In the genomic region with DNA sequence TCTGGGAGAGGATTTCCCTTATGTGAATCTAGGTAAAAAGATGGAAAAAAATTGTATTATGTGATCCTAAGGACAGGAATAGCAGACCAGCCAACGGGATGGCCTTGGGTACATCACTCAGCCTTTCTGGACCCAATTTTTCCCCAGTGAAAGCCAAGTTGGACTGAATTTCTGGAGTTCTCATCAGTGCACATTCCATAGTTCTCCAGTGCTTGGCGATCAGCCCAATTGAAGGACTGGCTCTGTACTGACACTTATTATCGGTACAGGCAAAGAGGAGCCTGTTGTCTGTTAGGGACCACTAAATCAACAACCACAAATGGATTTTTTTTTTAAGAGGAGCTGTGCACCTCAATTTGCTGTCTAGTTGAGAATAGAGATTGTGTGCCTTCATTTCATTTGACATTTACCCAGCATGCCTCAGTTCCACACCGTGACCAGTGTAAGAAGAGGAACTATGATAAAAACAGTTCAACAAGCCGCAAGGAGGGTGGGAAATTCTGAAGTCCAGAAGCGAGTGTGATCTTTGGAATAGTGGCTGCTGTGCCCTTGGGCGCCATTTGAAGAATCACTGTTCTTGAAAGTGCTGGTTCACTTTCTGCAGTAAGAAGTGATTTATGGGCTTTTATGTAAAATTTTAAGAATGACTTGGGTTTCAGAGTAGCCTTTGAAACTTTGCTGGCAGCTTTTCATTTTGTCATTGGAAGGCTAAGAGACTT, we compare ENCODE assay signal across 20 cellular contexts. TPM values are rescaled to one million over a fixed set of nuclear protein-coding genes. Genes with fewer than 3 reads are reported as not detected.
A peak's percentile ranks its signal among the peaks of the same experiment; 100 is the strongest.
DNase-seq lines count a peak whose midpoint lies in the region; ATAC-seq, FAIRE-seq and TF ChIP-seq lines count a peak whose summit lies in the region.
"Had no signal": no experiment of that assay in that cellular context is flagged by ENCODE, and none has a peak within 500 bp of the region (broad histone marks: within the 10 kb centered on the region; RNA-seq: fewer than 3 reads in every experiment).

No MANE protein-coding gene starts in this region.

- SMC1A ChIA-PET in GM12878 (lab: Charles Lee; ENCODE audit: uncharacterized antibody, unreplicated experiment) = no interaction called here

- CTCF ChIA-PET in GM12878 (lab: Yijun Ruan, JAX) = no interaction called here

- no peak overlapping the region for H3K4me3 Mint-ChIP-seq in type B pancreatic cell
- H3K4me3 Mint-ChIP-seq: CD4-positive, alpha-beta memory T cell; neural progenitor cell; WTC11 had no signal

- RAD21 ChIA-PET in GM12878 (lab: Charles Lee; ENCODE audit: unreplicated experiment) = no interaction called here

- H3K4me3 ChIP-seq in GM12878 (no peak overlapping the region), right cardiac atrium (ENCODE audit: low read length) (no peak overlapping the region), testis (no peak overlapping the region)
- H3K4me3 ChIP-seq: coronary artery, neural progenitor cell, Peyer's patch, uterus had no signal

- no peak for TF ChIP-seq CTCF in GM12878 (IDR thresholded peaks at IDR 0.05 in 2 of 3, conservative IDR thresholded peaks at IDR 0.05 in 1 of 3; ENCODE audit: control insufficient read depth in 2 of 3, extremely low read depth in 1 of 3, insufficient read depth in 1 of 3, low read depth in 3 of 3, low read length in 3 of 3)
- no peak for TF ChIP-seq CTCF in testis (IDR thresholded peaks at IDR 0.05)
- TF ChIP-seq CTCF in type B pancreatic cell (conservative IDR thresholded peaks at IDR 0.05) = no peak

- no peaks in the 10 kb centered on the region for H3K79me2 ChIP-seq in GM12878 (ENCODE audit: control insufficient read depth, insufficient read depth, low read length)

- no peak overlapping the region for H2AFZ ChIP-seq in GM12878 (ENCODE audit: control insufficient read depth, low read depth, low read length)
- H2AFZ ChIP-seq: neural progenitor cell had no signal

- DNase-seq in KBM-7 = peak; percentile 28
- no peak for DNase-seq in GM12878 (ENCODE audit: low read depth, low spot score)
- DNase-seq in right cardiac atrium = peak in 2 of 3 donors; percentile 42 to 83
- DNase-seq in testis = peak; percentile 75
- no peak for DNase-seq in NCI-H2227 (lab: John Stamatoyannopoulos, UW; ENCODE audit: unreplicated experiment)
- no peak for DNase-seq in dedifferentiated amniotic fluid mesenchymal stem cell (ENCODE audit: extremely low spot score)
- DNase-seq in type B pancreatic cell (ENCODE audit: extremely low spot score, unreplicated experiment) = no peak
- DNase-seq: CD4-positive, alpha-beta memory T cell; DND-41; mesenchymal stem cell; NCI-H1436 treated with DMSO at 0.1 percent for 48 hours; NCI-H446; Peyer's patch; stimulated activated naive CD4-positive, alpha-beta T cell had no signal

- H3K27me3 ChIP-seq in GM12878 (replicated peaks in 1 of 2; ENCODE audit: control insufficient read depth in 2 of 2, insufficient read depth in 2 of 2, low read length in 1 of 2) (no peaks in the 10 kb centered on the region), right cardiac atrium (ENCODE audit: control insufficient read depth, insufficient read depth) (no peaks in the 10 kb centered on the region), testis (no peaks in the 10 kb centered on the region)
- H3K27me3 ChIP-seq: neural progenitor cell, Peyer's patch, uterus had no signal

- H3K9me3 ChIP-seq in GM12878 (replicated peaks; ENCODE audit: control insufficient read depth, insufficient read depth, low read length) (no peaks in the 10 kb centered on the region), right cardiac atrium (ENCODE audit: control insufficient read depth, low read length) (no peaks in the 10 kb centered on the region), testis (no peaks in the 10 kb centered on the region)
- H3K9me3 ChIP-seq: Peyer's patch, uterus had no signal

- no peak for TF ChIP-seq POLR2A in GM12878 (IDR thresholded peaks at IDR 0.05; ENCODE audit: low read depth, low read length)
- no peak for TF ChIP-seq POLR2A in testis (IDR thresholded peaks at IDR 0.05)

- POLR2A ChIA-PET in GM12878 (lab: Charles Lee) = interaction anchor here (0.6 to 1.5 kb wide), 2 partner anchors 12 to 64 kb away, joined by 4 to 5 read pairs; a partner anchor contains a TSS

- WGBS in GM12878 (ENCODE audit: insufficient coverage, insufficient replicate concordance, low lambda C conversion rate, missing lambda C conversion rate) = 48% methylated on average over 7 of the region's 7 CpGs
- WGBS in right cardiac atrium = 37% methylated on average over 7 of the region's 7 CpGs
- WGBS in testis, 2 donors = 64 to 65% methylated on average over 7 of the region's 7 CpGs

- intact Hi-C loops in GM12878 (cut with micrococcal nuclease; ENCODE audit: unreplicated experiment) (no loop called here), right cardiac atrium (cut with DNase I) (no loop called here), testis (cut with DNase I; ENCODE audit: low total_unique reads) (no loop called here)

- no peaks in the 10 kb centered on the region for H4K20me1 ChIP-seq in GM12878 (ENCODE audit: control insufficient read depth, insufficient read depth)

- H3K9ac ChIP-seq in GM12878 (ENCODE audit: control insufficient read depth, insufficient read depth, low read length) = no peak overlapping the region
- H3K9ac ChIP-seq: neural progenitor cell had no signal

- in situ Hi-C loops in KBM-7 (cut with MboI; ENCODE audit: low pct_unique_long_range_greater_than_20kb, low sequenced_read_pairs) = no loop called here
- in situ Hi-C loops in GM12878 (cut with MboI) = no loop called here

- FAIRE-seq in GM12878 (lab: Jason Lieb, UNC) = no peak
- FAIRE-seq: astrocyte had no signal

- H3K27me3 Mint-ChIP-seq in type B pancreatic cell = no peaks in the 10 kb centered on the region
- H3K27me3 Mint-ChIP-seq: CD4-positive, alpha-beta memory T cell had no signal

- no peak overlapping the region for H3K27ac ChIP-seq in GM12878 (ENCODE audit: control insufficient read depth, insufficient read depth)
- H3K27ac ChIP-seq in right cardiac atrium (ENCODE audit: low read length) = peak overlapping the region; percentile 61
- peak overlapping the region in 1 of 2 donors; percentile 38 for H3K27ac ChIP-seq in testis
- H3K27ac ChIP-seq: neural progenitor cell, Peyer's patch, uterus had no signal

- no peak for TF ChIP-seq RAD21 in GM12878 (IDR thresholded peaks at IDR 0.05; ENCODE audit: insufficient read depth, low read depth, low read length)

- H3K4me2 ChIP-seq in GM12878 (ENCODE audit: control insufficient read depth, insufficient read depth) = no peak overlapping the region
- H3K4me2 ChIP-seq: neural progenitor cell had no signal

- no peaks in the 10 kb centered on the region for H3K4me1 ChIP-seq in GM12878 (ENCODE audit: control insufficient read depth, insufficient read depth, low read length)
- H3K4me1 ChIP-seq in right cardiac atrium (ENCODE audit: control insufficient read depth, insufficient read depth, low read length) = peaks cover 11% of the 10 kb centered on the region
- peaks cover 19% of the 10 kb centered on the region for H3K4me1 ChIP-seq in testis
- H3K4me1 ChIP-seq: neural progenitor cell, Peyer's patch, uterus had no signal

- peaks cover 0 to 3% of the 10 kb centered on the region in 2 experiments; a peak in 1 of 4 replicates for H3K36me3 ChIP-seq in GM12878 (ENCODE audit: control insufficient read depth in 2 of 2, insufficient read depth in 2 of 2, low read length in 1 of 2)
- H3K36me3 ChIP-seq in testis (ENCODE audit: low read depth, missing control alignments) = no peaks in the 10 kb centered on the region
- H3K36me3 ChIP-seq: neural progenitor cell, Peyer's patch, uterus had no signal

- H3K36me3 Mint-ChIP-seq in type B pancreatic cell = peaks cover 3% of the 10 kb centered on the region
- H3K36me3 Mint-ChIP-seq: WTC11 had no signal

- no TSS peak for BruUV-seq in GM12878 (replicated peaks; lab: Mats Ljungman, UMichigan)

- ATAC-seq in GM12878 (peak; percentile 57), right cardiac atrium (peak; percentile 54 to 75)
- ATAC-seq: WTC11 had no signal

- no peak overlapping the region for H3K27ac Mint-ChIP-seq in type B pancreatic cell
- H3K27ac Mint-ChIP-seq: CD4-positive, alpha-beta memory T cell; neural progenitor cell; WTC11 had no signal

- no peaks in the 10 kb centered on the region for H3K9me3 Mint-ChIP-seq in type B pancreatic cell
- H3K9me3 Mint-ChIP-seq: CD4-positive, alpha-beta memory T cell; neural progenitor cell; WTC11 had no signal

- H3K4me1 Mint-ChIP-seq in type B pancreatic cell (ENCODE audit: unreplicated experiment) = no peaks in the 10 kb centered on the region
- H3K4me1 Mint-ChIP-seq: neural progenitor cell, WTC11 had no signal

- no peak for TF ChIP-seq EP300 in GM12878 (IDR thresholded peaks at IDR 0.05; ENCODE audit: borderline replicate concordance in 1 of 2, control insufficient read depth in 1 of 2, low read depth in 2 of 2, low read length in 2 of 2)

RNA-seq across cellular contexts. Expression of a gene that starts 8.0 kb away (rescaled TPM):
- 32.8 and 65.0 TPM in 2 replicates for total RNA-seq in GM12878 (2013; cell fraction: nucleolus; rRNA removed)
- total RNA-seq in GM12878 (2014; rRNA removed) (3.4 and 3.6 TPM in 2 replicates), GM12878 (2014; rRNA removed; fragmentation: Illumina TruSeq; extraction: Trizol) (1.7 and 1.8 TPM in 2 replicates), GM12878 (2021) (6.4 and 7.2 TPM in 2 replicates), right cardiac atrium (1 to 10 TPM; 5.1 to 9.7 (median 8.5) TPM), testis (1 to 10 TPM; 5.8 to 8.9 TPM), type B pancreatic cell (ENCODE audit: low replicate concordance) (12.4 and 23.4 TPM in 2 replicates)
- 7.5 TPM for polyA plus RNA-seq in GM12878 (2011; ENCODE audit: low read depth)
- polyA plus RNA-seq in GM12878 (2011; rRNA removed) (3.2 and 4.0 TPM in 2 replicates), GM12878 (2014; fragmentation: Illumina TruSeq; extraction: Trizol) (3.0 and 3.8 TPM in 2 replicates), GM12878 (2014; fragmentation: Nextera tagmentation; extraction: Ambion mirVana) (under 1 TPM; 0.44 to 0.69 TPM), GM12878 (2014; rRNA removed) (4.6 and 5.4 TPM in 2 replicates), GM12878 (2016; fragmentation: Nextera tagmentation; extraction: Ambion mirVana) (1 to 10 TPM; 1.0 to 1.3 TPM), right cardiac atrium (5.6 TPM), testis (ENCODE audit: insufficient read depth, low read depth, low replicate concordance) (8.3 TPM)
- 2.3 and 3.0 TPM in 2 replicates for polyA plus RNA-seq in GM12878 (2011; cell fraction: cytosol; rRNA removed)
- polyA plus RNA-seq in GM12878 (2011; cell fraction: nucleus; rRNA removed) = 6.8 and 7.8 TPM in 2 replicates
- 3.7 and 6.9 TPM in 2 replicates for polyA plus RNA-seq in GM12878 (2012)
- 3.6 and 4.6 TPM in 2 replicates for polyA minus RNA-seq in GM12878 (2011; rRNA and poly(A)+ RNA removed)
- 1.1 and 2.1 TPM in 2 replicates for polyA minus RNA-seq in GM12878 (2011; cell fraction: cytosol; rRNA and poly(A)+ RNA removed)
- 2.9 and 3.2 TPM in 2 replicates for polyA minus RNA-seq in GM12878 (2011; cell fraction: nucleus; rRNA and poly(A)+ RNA removed)
- total RNA-seq: H4 had no signal

RNA-seq across cellular contexts. Expression of a gene that starts 11.7 kb away (rescaled TPM):
- 74.8 and 88.5 TPM in 2 replicates for total RNA-seq in GM12878 (2013; cell fraction: nucleolus; rRNA removed)
- total RNA-seq in GM12878 (2014; rRNA removed) = 38.6 and 41.0 TPM in 2 replicates
- total RNA-seq in GM12878 (2014; rRNA removed; fragmentation: Illumina TruSeq; extraction: Trizol) = 26.3 and 27.9 TPM in 2 replicates
- total RNA-seq in GM12878 (2021) = 35.6 and 35.7 TPM in 2 replicates
- polyA plus RNA-seq in GM12878 (2011; ENCODE audit: low read depth) = 23.0 TPM
- 42.1 and 58.2 TPM in 2 replicates for polyA plus RNA-seq in GM12878 (2011; rRNA removed)
- polyA plus RNA-seq in GM12878 (2011; cell fraction: cytosol; rRNA removed) = 64.5 and 65.9 TPM in 2 replicates
- 43.9 and 48.9 TPM in 2 replicates for polyA plus RNA-seq in GM12878 (2011; cell fraction: nucleus; rRNA removed)
- polyA plus RNA-seq in GM12878 (2012) = 35.0 and 36.3 TPM in 2 replicates
- polyA plus RNA-seq in GM12878 (2014; fragmentation: Illumina TruSeq; extraction: Trizol) = 45.5 and 47.1 TPM in 2 replicates
- polyA plus RNA-seq in GM12878 (2014; fragmentation: Nextera tagmentation; extraction: Ambion mirVana) = 10 to 100 TPM; 14.9 to 16.3 TPM
- polyA plus RNA-seq in GM12878 (2014; rRNA removed) = 36.3 and 37.8 TPM in 2 replicates
- polyA plus RNA-seq in GM12878 (2016; fragmentation: Nextera tagmentation; extraction: Ambion mirVana) = 10 to 100 TPM; 19.4 to 20.5 TPM
- 56.7 and 67.2 TPM in 2 replicates for polyA minus RNA-seq in GM12878 (2011; rRNA and poly(A)+ RNA removed)
- polyA minus RNA-seq in GM12878 (2011; cell fraction: cytosol; rRNA and poly(A)+ RNA removed) = 16.2 and 20.9 TPM in 2 replicates
- 43.3 and 58.6 TPM in 2 replicates for polyA minus RNA-seq in GM12878 (2011; cell fraction: nucleus; rRNA and poly(A)+ RNA removed)
- total RNA-seq in right cardiac atrium = 10 to 100 TPM; 92.6 to 99.7 (median 97.9) TPM
- polyA plus RNA-seq in right cardiac atrium = 70.5 TPM
- total RNA-seq in testis = 10 to 100 TPM; 35.5 to 60.3 TPM
- polyA plus RNA-seq in testis (ENCODE audit: insufficient read depth, low read depth, low replicate concordance) = 34.9 TPM
- total RNA-seq in type B pancreatic cell (ENCODE audit: low replicate concordance) = 82.0 and 88.0 TPM in 2 replicates

RNA-seq across cellular contexts. Expression of a gene that starts 15.1 kb away (rescaled TPM):
- 65.7 and 66.1 TPM in 2 replicates for total RNA-seq in GM12878 (2013; cell fraction: nucleolus; rRNA removed)
- total RNA-seq in GM12878 (2014; rRNA removed) (50.3 and 52.3 TPM in 2 replicates), GM12878 (2014; rRNA removed; fragmentation: Illumina TruSeq; extraction: Trizol) (84.2 and 98.1 TPM in 2 replicates), GM12878 (2021) (89.2 and 90.8 TPM in 2 replicates), right cardiac atrium (10 to 100 TPM; 16.6 to 23.3 (median 17.9) TPM), testis (10 to 100 TPM; 19.1 to 19.2 TPM), type B pancreatic cell (ENCODE audit: low replicate concordance) (42.5 and 44.7 TPM in 2 replicates)
- 50.5 TPM for polyA plus RNA-seq in GM12878 (2011; ENCODE audit: low read depth)
- polyA plus RNA-seq in GM12878 (2011; rRNA removed) (68.8 and 93.8 TPM in 2 replicates), GM12878 (2014; fragmentation: Illumina TruSeq; extraction: Trizol) (61.5 and 105 TPM in 2 replicates), GM12878 (2014; fragmentation: Nextera tagmentation; extraction: Ambion mirVana) (100 to 1,000 TPM; 177 to 196 TPM), GM12878 (2014; rRNA removed) (122 and 128 TPM in 2 replicates), GM12878 (2016; fragmentation: Nextera tagmentation; extraction: Ambion mirVana) (100 to 1,000 TPM; 231 to 276 TPM), right cardiac atrium (28.8 TPM), testis (ENCODE audit: insufficient read depth, low read depth, low replicate concordance) (23.6 TPM)
- 87.9 and 103 TPM in 2 replicates for polyA plus RNA-seq in GM12878 (2011; cell fraction: cytosol; rRNA removed)
- polyA plus RNA-seq in GM12878 (2011; cell fraction: nucleus; rRNA removed) = 86.0 and 103 TPM in 2 replicates
- polyA plus RNA-seq in GM12878 (2012) = 49.5 and 61.0 TPM in 2 replicates
- polyA minus RNA-seq in GM12878 (2011; rRNA and poly(A)+ RNA removed) = 33.9 and 41.8 TPM in 2 replicates
- 20.8 and 23.2 TPM in 2 replicates for polyA minus RNA-seq in GM12878 (2011; cell fraction: cytosol; rRNA and poly(A)+ RNA removed)
- polyA minus RNA-seq in GM12878 (2011; cell fraction: nucleus; rRNA and poly(A)+ RNA removed) = 48.2 and 102 TPM in 2 replicates

RNA-seq across cellular contexts. Expression of a gene that starts 15.3 kb away (rescaled TPM):
- 16.4 and 16.5 TPM in 2 replicates for total RNA-seq in GM12878 (2013; cell fraction: nucleolus; rRNA removed)
- total RNA-seq in GM12878 (2014; rRNA removed) (314 and 348 TPM in 2 replicates), GM12878 (2014; rRNA removed; fragmentation: Illumina TruSeq; extraction: Trizol) (153 and 159 TPM in 2 replicates), GM12878 (2021) (160 and 170 TPM in 2 replicates), right cardiac atrium (100 to 1,000 TPM; 164 to 215 (median 180) TPM), testis (100 to 1,000 TPM; 129 to 184 TPM), type B pancreatic cell (ENCODE audit: low replicate concordance) (88.3 and 118 TPM in 2 replicates)
- polyA plus RNA-seq in GM12878 (2011; ENCODE audit: low read depth) = 108 TPM
- polyA plus RNA-seq in GM12878 (2011; rRNA removed) (113 and 155 TPM in 2 replicates), GM12878 (2014; fragmentation: Illumina TruSeq; extraction: Trizol) (61.4 and 152 TPM in 2 replicates), GM12878 (2014; fragmentation: Nextera tagmentation; extraction: Ambion mirVana) (100 to 1,000 TPM; 196 to 327 TPM), GM12878 (2014; rRNA removed) (343 and 345 TPM in 2 replicates), GM12878 (2016; fragmentation: Nextera tagmentation; extraction: Ambion mirVana) (100 to 1,000 TPM; 191 to 218 TPM), right cardiac atrium (349 TPM), testis (ENCODE audit: insufficient read depth, low read depth, low replicate concordance) (128 TPM)
- polyA plus RNA-seq in GM12878 (2011; cell fraction: cytosol; rRNA removed) = 357 and 366 TPM in 2 replicates
- polyA plus RNA-seq in GM12878 (2011; cell fraction: nucleus; rRNA removed) = 108 and 121 TPM in 2 replicates
- 230 and 260 TPM in 2 replicates for polyA plus RNA-seq in GM12878 (2012)
- polyA minus RNA-seq in GM12878 (2011; rRNA and poly(A)+ RNA removed) = 56.8 and 166 TPM in 2 replicates
- polyA minus RNA-seq in GM12878 (2011; cell fraction: cytosol; rRNA and poly(A)+ RNA removed) = 76.2 and 82.9 TPM in 2 replicates
- 26.5 and 33.9 TPM in 2 replicates for polyA minus RNA-seq in GM12878 (2011; cell fraction: nucleus; rRNA and poly(A)+ RNA removed)

RNA-seq across cellular contexts. Expression of a gene that starts 43.1 kb away (rescaled TPM):
- total RNA-seq in GM12878 (2013; cell fraction: nucleolus; rRNA removed) = 8.3 and 9.2 TPM in 2 replicates
- total RNA-seq in GM12878 (2014; rRNA removed) (48.0 and 52.8 TPM in 2 replicates), GM12878 (2014; rRNA removed; fragmentation: Illumina TruSeq; extraction: Trizol) (21.1 and 22.4 TPM in 2 replicates), GM12878 (2021) (46.5 and 51.0 TPM in 2 replicates), right cardiac atrium (100 to 1,000 TPM; 209 to 219 (median 212) TPM), testis (100 to 1,000 TPM; 103 to 107 TPM), type B pancreatic cell (ENCODE audit: low replicate concordance) (38.1 and 71.3 TPM in 2 replicates)
- 11.4 TPM for polyA plus RNA-seq in GM12878 (2011; ENCODE audit: low read depth)
- polyA plus RNA-seq in GM12878 (2011; rRNA removed) (19.0 and 28.7 TPM in 2 replicates), GM12878 (2014; fragmentation: Illumina TruSeq; extraction: Trizol) (4.5 and 18.4 TPM in 2 replicates), GM12878 (2014; fragmentation: Nextera tagmentation; extraction: Ambion mirVana) (1 to 10 TPM; 1.6 to 4.4 TPM), GM12878 (2014; rRNA removed) (51.5 and 52.7 TPM in 2 replicates), GM12878 (2016; fragmentation: Nextera tagmentation; extraction: Ambion mirVana) (10 to 100 TPM; 45.1 to 50.2 TPM), right cardiac atrium (329 TPM), testis (ENCODE audit: insufficient read depth, low read depth, low replicate concordance) (60.8 TPM)
- polyA plus RNA-seq in GM12878 (2011; cell fraction: cytosol; rRNA removed) = 34.6 and 53.1 TPM in 2 replicates
- polyA plus RNA-seq in GM12878 (2011; cell fraction: nucleus; rRNA removed) = 37.9 and 40.0 TPM in 2 replicates
- 20.3 and 25.4 TPM in 2 replicates for polyA plus RNA-seq in GM12878 (2012)
- 11.5 and 20.6 TPM in 2 replicates for polyA minus RNA-seq in GM12878 (2011; rRNA and poly(A)+ RNA removed)
- 12.3 and 13.3 TPM in 2 replicates for polyA minus RNA-seq in GM12878 (2011; cell fraction: cytosol; rRNA and poly(A)+ RNA removed)
- 4.8 and 10.5 TPM in 2 replicates for polyA minus RNA-seq in GM12878 (2011; cell fraction: nucleus; rRNA and poly(A)+ RNA removed)

Comparison
In these comparisons a context has a peak if more than half of its experiments do, and no peak if none do; other contexts are left out.
1. DNase-seq: peak in KBM-7 (single experiment), right cardiac atrium (2 of 3) and testis (single experiment); none in GM12878 (single experiment), NCI-H2227 (single experiment), dedifferentiated amniotic fluid mesenchymal stem cell (single experiment) and type B pancreatic cell (single experiment).